Comparison of ENCODE assay signal across 1 cellular context in the genomic region with DNA sequence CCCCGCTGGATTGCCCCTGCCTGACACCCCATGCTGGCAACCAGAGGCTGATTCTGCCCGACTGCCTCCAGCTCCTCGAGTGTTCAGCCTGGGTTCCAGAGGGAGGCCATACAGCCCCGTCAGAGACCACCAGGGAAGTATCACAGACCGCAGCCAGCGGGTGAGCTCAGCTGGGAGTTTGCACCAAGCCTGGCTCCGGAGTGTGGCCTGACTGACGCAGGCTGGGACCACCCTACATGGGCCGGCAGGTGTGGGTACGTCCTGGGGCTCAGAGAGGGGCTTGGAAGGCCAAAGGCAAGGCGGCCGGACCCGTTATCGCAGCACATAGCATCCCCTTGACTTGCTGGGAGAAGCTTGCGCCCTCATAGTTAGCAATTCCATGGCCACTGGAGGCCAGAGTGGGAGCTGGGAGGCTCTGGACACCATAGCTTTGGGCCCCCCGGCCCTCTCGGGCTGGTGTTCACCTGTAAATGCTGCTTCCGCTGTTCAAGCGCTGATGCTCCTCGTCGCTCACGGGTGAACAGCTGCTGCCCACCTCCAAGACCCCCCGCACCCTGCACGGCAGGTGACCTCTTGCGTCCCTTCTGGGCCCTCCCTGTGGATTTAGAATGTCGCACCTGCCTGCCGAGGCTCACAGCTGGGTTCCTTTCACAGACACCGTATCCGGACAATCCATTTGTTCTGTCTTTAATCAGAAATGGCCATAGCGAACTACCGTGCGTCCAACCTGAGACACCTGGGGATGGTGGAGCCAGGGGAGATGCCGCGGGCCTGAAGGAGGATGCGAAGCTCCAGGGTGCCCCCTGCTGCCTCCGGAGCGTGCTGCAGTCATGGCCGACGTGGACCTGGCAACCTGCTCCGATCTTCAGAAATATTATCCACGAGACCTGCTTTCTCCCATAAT.
TF ChIP-seq lines count a peak whose summit lies in the region.

No MANE protein-coding gene starts in this region.

TF ChIP-seq in H1, 55 proteins besides CTCF, POLR2A, EP300 and RAD21:
- TF ChIP-seq NRF1 (IDR thresholded peaks at IDR 0.05; ENCODE audit: low read depth, low read length) (no peak), ATF3 (IDR thresholded peaks at IDR 0.05; ENCODE audit: insufficient read depth, low read depth, low read length) (no peak), CREB1 (IDR thresholded peaks at IDR 0.05) (peak; percentile 61; the same call in 1 of the 2 replicates), YY1 (IDR thresholded peaks at IDR 0.05; ENCODE audit: low read depth, low read length) (peak; percentile 94), TAF7 (optimal IDR thresholded peaks at IDR 0.05; ENCODE audit: borderline replicate concordance, low read depth, low read length) (no peak), CHD2 (IDR thresholded peaks at IDR 0.05; ENCODE audit: low read length) (0 out of 2 replicates have a peak, but pooled peaks have one; percentile 32)
- TF ChIP-seq, protein P1, sequence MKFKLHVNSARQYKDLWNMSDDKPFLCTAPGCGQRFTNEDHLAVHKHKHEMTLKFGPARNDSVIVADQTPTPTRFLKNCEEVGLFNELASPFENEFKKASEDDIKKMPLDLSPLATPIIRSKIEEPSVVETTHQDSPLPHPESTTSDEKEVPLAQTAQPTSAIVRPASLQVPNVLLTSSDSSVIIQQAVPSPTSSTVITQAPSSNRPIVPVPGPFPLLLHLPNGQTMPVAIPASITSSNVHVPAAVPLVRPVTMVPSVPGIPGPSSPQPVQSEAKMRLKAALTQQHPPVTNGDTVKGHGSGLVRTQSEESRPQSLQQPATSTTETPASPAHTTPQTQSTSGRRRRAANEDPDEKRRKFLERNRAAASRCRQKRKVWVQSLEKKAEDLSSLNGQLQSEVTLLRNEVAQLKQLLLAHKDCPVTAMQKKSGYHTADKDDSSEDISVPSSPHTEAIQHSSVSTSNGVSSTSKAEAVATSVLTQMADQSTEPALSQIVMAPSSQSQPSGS (IDR thresholded peaks at IDR 0.05; ENCODE audit: low read length): no peak
- TF ChIP-seq, protein P2, sequence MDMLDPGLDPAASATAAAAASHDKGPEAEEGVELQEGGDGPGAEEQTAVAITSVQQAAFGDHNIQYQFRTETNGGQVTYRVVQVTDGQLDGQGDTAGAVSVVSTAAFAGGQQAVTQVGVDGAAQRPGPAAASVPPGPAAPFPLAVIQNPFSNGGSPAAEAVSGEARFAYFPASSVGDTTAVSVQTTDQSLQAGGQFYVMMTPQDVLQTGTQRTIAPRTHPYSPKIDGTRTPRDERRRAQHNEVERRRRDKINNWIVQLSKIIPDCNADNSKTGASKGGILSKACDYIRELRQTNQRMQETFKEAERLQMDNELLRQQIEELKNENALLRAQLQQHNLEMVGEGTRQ (IDR thresholded peaks at IDR 0.05; ENCODE audit: low read length): no peak
